ENCODE assay signal across 18 cellular contexts in the genomic region with DNA sequence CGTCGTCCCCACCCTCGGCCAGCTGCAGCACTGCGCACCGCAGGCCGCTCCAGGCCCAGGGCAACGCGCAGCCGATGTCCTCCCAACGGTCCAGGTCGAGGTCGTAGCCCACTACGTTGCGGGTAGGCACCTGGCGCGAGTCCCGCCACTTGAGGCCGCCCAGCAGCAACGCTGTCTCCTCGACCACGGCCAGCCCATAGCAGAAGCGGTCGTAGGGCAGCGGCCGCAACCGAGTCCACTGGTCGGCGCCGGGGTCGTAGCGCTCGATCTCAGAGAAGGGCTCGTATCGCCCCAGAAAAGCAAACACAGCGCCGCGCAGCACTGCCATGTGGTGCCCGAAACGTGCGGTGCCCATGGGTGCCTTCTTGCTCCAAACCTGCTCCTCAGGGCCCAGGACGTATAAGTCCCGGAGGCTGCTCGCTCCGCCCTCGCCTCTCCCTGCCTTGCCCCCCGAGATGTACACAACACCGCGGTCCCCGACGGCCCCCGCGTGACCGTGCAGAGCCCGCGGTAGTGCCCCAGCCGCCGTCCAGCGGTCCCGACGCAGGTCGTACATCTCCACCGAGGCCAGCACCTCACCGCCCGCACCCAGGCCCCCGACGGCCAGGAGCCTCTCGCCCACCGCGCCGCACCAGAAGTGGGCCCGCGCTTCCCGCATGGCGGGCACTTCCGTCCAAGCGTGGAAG. TPM values are rescaled to one million over a fixed set of nuclear protein-coding genes. Genes with fewer than 3 reads are reported as not detected.
DNase-seq lines count a peak whose midpoint lies in the region; ATAC-seq and TF ChIP-seq lines count a peak whose summit lies in the region.
"Had no signal": no experiment of that assay in that cellular context is flagged by ENCODE, and none has a peak within 500 bp of the region (broad histone marks: within the 10 kb centered on the region; RNA-seq: fewer than 3 reads in every experiment).

No MANE protein-coding gene starts in this region.

- H3K27me3 Mint-ChIP-seq in activated B cell treated with CpG ODN at 0.5 μM for 24 hours (peaks cover 4% of the 10 kb centered on the region), naive B cell (peaks cover 2 to 13% (median 9%) of the 10 kb centered on the region in 3 donors)
- H3K27me3 Mint-ChIP-seq: activated CD4-positive, alpha-beta memory T cell treated with anti-CD3 and anti-CD28 coated beads for 36 hours had no signal

- POLR2A ChIA-PET in activated B cell treated with CpG ODN at 0.5 μM for 24 hours (lab: Charles Lee), result no interaction called here

- CTCF ChIA-PET in activated B cell treated with CpG ODN at 0.5 μM for 24 hours (lab: Charles Lee), result no interaction called here

- no peaks in the 10 kb centered on the region for H3K9me3 ChIP-seq in tibial artery
- H3K9me3 ChIP-seq: A549, HAP-1, prostate gland had no signal

- no peaks in the 10 kb centered on the region for H3K36me3 ChIP-seq in tibial artery
- H3K36me3 ChIP-seq: HAP-1, prostate gland had no signal

- H3K27ac ChIP-seq in tibial artery, result no peak overlapping the region
- H3K27ac ChIP-seq: A549, prostate gland had no signal

- H3K27ac Mint-ChIP-seq in activated naive CD4-positive, alpha-beta T cell treated with anti-CD3 and anti-CD28 coated beads, Interleukin-2, amount 50 U/mL, for 72 hours, result no peak overlapping the region
- H3K27ac Mint-ChIP-seq in activated B cell treated with CpG ODN at 0.5 μM for 24 hours, result peak overlapping the region; percentile 18
- H3K27ac Mint-ChIP-seq in naive B cell, result peak overlapping the region in 3 of 6 donors; percentile 16 to 88 (median 41)
- H3K27ac Mint-ChIP-seq: activated CD4-positive, alpha-beta memory T cell treated with anti-CD3 and anti-CD28 coated beads for 36 hours had no signal

- peaks cover 0 to 26% of the 10 kb centered on the region in 2 donors for H3K27me3 ChIP-seq in tibial artery

- no peaks in the 10 kb centered on the region for H3K9me3 Mint-ChIP-seq in activated naive CD4-positive, alpha-beta T cell treated with anti-CD3 and anti-CD28 coated beads, Interleukin-2, amount 50 U/mL, for 72 hours
- no peaks in the 10 kb centered on the region for H3K9me3 Mint-ChIP-seq in activated B cell treated with CpG ODN at 0.5 μM for 24 hours
- H3K9me3 Mint-ChIP-seq in naive B cell, result peaks cover 0 to 5% (median 0%) of the 10 kb centered on the region in 7 donors
- H3K9me3 Mint-ChIP-seq: activated CD4-positive, alpha-beta memory T cell treated with anti-CD3 and anti-CD28 coated beads for 36 hours had no signal

- H3K4me1 Mint-ChIP-seq in activated B cell treated with CpG ODN at 0.5 μM for 24 hours (peaks cover 10% of the 10 kb centered on the region), naive B cell (peaks cover 5 to 13% (median 7%) of the 10 kb centered on the region in 3 donors)

- peak; percentile 5 for DNase-seq in activated naive CD4-positive, alpha-beta T cell treated with anti-CD3 and anti-CD28 coated beads, Interleukin-2, amount 50 U/mL, for 16 hours
- no peak for DNase-seq in activated naive CD4-positive, alpha-beta T cell treated with anti-CD3 and anti-CD28 coated beads, Interleukin-2, amount 50 U/mL, for 72 hours (ENCODE audit: low spot score in 2 of 2)
- peak; percentile 15 for DNase-seq in activated B cell treated with CpG ODN at 0.5 μM for 24 hours
- DNase-seq in naive B cell, result no peak
- no peak for DNase-seq in tibial artery
- no peak for DNase-seq in cerebellar cortex (ENCODE audit: low spot score)
- no peak for DNase-seq in ecto neural progenitor cell (ENCODE audit: low spot score)
- DNase-seq in SW480 (ENCODE audit: low spot score), result no peak
- DNase-seq: activated CD4-positive, alpha-beta memory T cell treated with anti-CD3 and anti-CD28 coated beads for 36 hours; activated effector memory CD4-positive, alpha-beta T cell treated with Interleukin-2 at 50 U/mL for 16 hours; SHP77; stimulated activated CD4-positive, alpha-beta T cell treated with anti-CD3 and anti-CD28 coated beads, Interleukin-4, amount 100 ng/mL, for 1 hour; T1000 had no signal

- H3K4me3 Mint-ChIP-seq in activated B cell treated with CpG ODN at 0.5 μM for 24 hours (peak overlapping the region; percentile 72), naive B cell (peak overlapping the region; percentile 35 to 81 (median 52))
- H3K4me3 Mint-ChIP-seq: activated CD4-positive, alpha-beta memory T cell treated with anti-CD3 and anti-CD28 coated beads for 36 hours; brain had no signal

- intact Hi-C loops in activated B cell treated with CpG ODN at 0.5 μM for 24 hours (cut with micrococcal nuclease) (no loop called here), tibial artery (cut with DNase I; ENCODE audit: low total_unique reads) (no loop called here)

- no peak for ATAC-seq in activated naive CD4-positive, alpha-beta T cell treated with anti-CD3 and anti-CD28 coated beads, Interleukin-2, amount 50 U/mL, for 72 hours
- peak; percentile 33 for ATAC-seq in activated B cell treated with CpG ODN at 0.5 μM for 24 hours (ENCODE audit: low read depth)
- no peak for ATAC-seq in naive B cell (ENCODE audit: low read depth in 2 of 2)
- ATAC-seq: A549 had no signal

- peaks cover 0 to 3% (median 0%) of the 10 kb centered on the region in 4 donors for H3K4me1 ChIP-seq in tibial artery
- H3K4me1 ChIP-seq: A549, HAP-1, prostate gland had no signal

- peak overlapping the region; percentile 23 to 31 for H3K4me3 ChIP-seq in tibial artery
- H3K4me3 ChIP-seq: A549, HAP-1, prostate gland had no signal

- TF ChIP-seq CTCF in activated B cell treated with CpG ODN at 0.5 μM for 24 hours (IDR thresholded peaks at IDR 0.05) (no peak), tibial artery (IDR thresholded peaks at IDR 0.05) (no peak)

- H3K36me3 Mint-ChIP-seq in activated naive CD4-positive, alpha-beta T cell treated with anti-CD3 and anti-CD28 coated beads, Interleukin-2, amount 50 U/mL, for 72 hours, result no peaks in the 10 kb centered on the region
- H3K36me3 Mint-ChIP-seq in activated B cell treated with CpG ODN at 0.5 μM for 24 hours (ENCODE audit: low read depth), result peaks cover 13% of the 10 kb centered on the region
- no peaks in the 10 kb centered on the region for H3K36me3 Mint-ChIP-seq in naive B cell

RNA-seq across cellular contexts. Expression of a gene that starts 2.1 kb away (rescaled TPM):
- total RNA-seq in activated naive CD4-positive, alpha-beta T cell treated with anti-CD3 and anti-CD28 coated beads, Interleukin-2, amount 50 U/mL, for 72 hours, result 1 to 10 TPM in 1 of 2 donors, under 1 TPM in 1; 0.76 to 1.5 TPM
- 0.58 and 0.76 TPM in 2 replicates for total RNA-seq in activated B cell treated with CpG ODN at 0.5 μM for 24 hours
- under 1 TPM in 3 of 6 donors, not detected in 3; 0.12 to 0.45 (median 0.18) TPM for polyA plus RNA-seq in naive B cell (ENCODE audit: low read depth in 6 of 6)
- total RNA-seq: M059J had no signal
- polyA plus RNA-seq: A549 had no signal

Comparison
In these comparisons a context has a peak if more than half of its experiments do, and no peak if none do; other contexts are left out.
1. DNase-seq: peak in activated naive CD4-positive, alpha-beta T cell treated with anti-CD3 and anti-CD28 coated beads, Interleukin-2, amount 50 U/mL, for 16 hours (single experiment) and activated B cell treated with CpG ODN at 0.5 μM for 24 hours (single experiment); none in activated naive CD4-positive, alpha-beta T cell treated with anti-CD3 and anti-CD28 coated beads, Interleukin-2, amount 50 U/mL, for 72 hours (0 of 2), naive B cell (single experiment), tibial artery (0 of 2), cerebellar cortex (single experiment), ecto neural progenitor cell (single experiment) and SW480 (single experiment).